ENCODE assay signal across 11 cellular contexts in the genomic region with DNA sequence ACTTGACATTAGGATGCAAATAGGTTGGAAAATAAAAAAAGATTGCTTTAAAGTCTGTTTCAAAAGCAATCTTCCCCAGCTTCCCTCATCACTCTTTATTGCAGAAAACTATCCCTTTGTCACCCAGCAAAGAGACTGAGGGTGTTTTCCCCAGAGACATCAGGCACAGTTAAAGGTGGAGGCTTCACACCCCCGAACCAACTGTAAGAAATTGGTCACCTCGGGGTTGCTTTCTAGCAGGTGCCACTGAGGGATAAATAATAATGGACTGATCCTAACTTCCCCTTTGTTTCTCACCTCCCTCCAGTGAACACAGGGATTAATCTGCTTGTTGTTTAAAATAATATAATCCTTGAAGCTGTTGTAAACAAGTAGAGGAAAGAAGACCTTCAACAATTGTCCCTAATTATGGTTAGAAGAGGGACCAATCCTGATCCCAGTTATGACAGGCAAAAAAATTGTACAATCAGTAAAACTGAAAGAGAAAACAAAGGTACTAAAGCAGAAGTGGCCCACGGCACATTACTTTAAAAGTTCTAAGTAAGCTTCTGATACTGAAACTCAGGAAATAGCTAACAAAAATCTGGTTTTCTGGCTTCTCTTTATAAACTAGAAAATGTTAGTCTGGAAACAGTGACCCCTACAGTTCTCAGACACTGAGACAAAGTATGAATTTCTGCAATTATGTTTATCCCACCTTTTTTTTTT. TPM values are rescaled to one million over a fixed set of nuclear protein-coding genes. Genes with fewer than 3 reads are reported as not detected.
DNase-seq lines count a peak whose midpoint lies in the region; ATAC-seq and TF ChIP-seq lines count a peak whose summit lies in the region.
"Had no signal": no experiment of that assay in that cellular context is flagged by ENCODE, and none has a peak within 500 bp of the region (broad histone marks: within the 10 kb centered on the region; RNA-seq: fewer than 3 reads in every experiment).

No MANE protein-coding gene starts in this region.

- H3K9ac ChIP-seq in PC-3 (ENCODE audit: low read length) = no peak overlapping the region

- intact Hi-C loops in PC-3 (cut with micrococcal nuclease) = loop anchor here (5.0 kb wide), 1 partner anchor 92 kb away; no protein-coding TSS in a partner anchor
- intact Hi-C loops in thyroid gland (cut with DNase I) = no loop called here

- H3K27me3 ChIP-seq in AG04450 (ENCODE audit: control insufficient read depth, insufficient read depth, low read length) = peaks cover 11% of the 10 kb centered on the region
- H3K27me3 ChIP-seq in PC-3 (ENCODE audit: low read length) = peaks cover 13% of the 10 kb centered on the region; the same call in 1 of the 2 replicates
- no peaks in the 10 kb centered on the region for H3K27me3 ChIP-seq in thyroid gland

- no peak for DNase-seq in AG04450 (ENCODE audit: low read depth, low spot score)
- DNase-seq in GM19238 (ENCODE audit: insufficient read length, low spot score) = peak; percentile 28
- DNase-seq in PC-3 = peak; percentile 2
- DNase-seq in NCI-H1694 treated with DMSO at 0.1 percent for 48 hours (lab: John Stamatoyannopoulos, UW) = no peak
- no peak for DNase-seq in nucleus accumbens (lab: John Stamatoyannopoulos, UW)
- no peak for DNase-seq in thyroid gland
- DNase-seq in activated T-cell treated with anti-CD3 and anti-CD28 coated beads, Interleukin-2, amount 50 U/mL, for 48 hours = no peak
- DNase-seq: activated CD4-positive, alpha-beta T cell treated with anti-CD3 and anti-CD28 coated beads for 4 hours; CD4-positive, alpha-beta memory T cell; Karpas-422 had no signal

- no peak overlapping the region for H3K4me2 ChIP-seq in PC-3 (ENCODE audit: low read length)

- no peaks in the 10 kb centered on the region for H3F3A ChIP-seq in PC-3 (ENCODE audit: low read length, unreplicated experiment)

- WGBS in thyroid gland, 2 donors = 54% methylated on average over 3 of the region's 3 CpGs

- no peak overlapping the region for H3K4me3 ChIP-seq in AG04450 (ENCODE audit: low read depth, low read length)
- no peak overlapping the region for H3K4me3 ChIP-seq in PC-3 (ENCODE audit: low read length)
- no peak overlapping the region for H3K4me3 ChIP-seq in thyroid gland (replicated peaks in 1 of 3)

- H3K9me3 ChIP-seq in AG04450 (ENCODE audit: control insufficient read depth, insufficient read depth, low read length) = no peaks in the 10 kb centered on the region
- no peaks in the 10 kb centered on the region for H3K9me3 ChIP-seq in PC-3 (ENCODE audit: low read length)
- no peaks in the 10 kb centered on the region for H3K9me3 ChIP-seq in thyroid gland

- POLR2A ChIA-PET in AG04450 (lab: Yijun Ruan, JAX) = no interaction called here
- POLR2A ChIA-PET in PC-3 (lab: Charles Lee; ENCODE audit: unreplicated experiment) = no interaction called here

- no peak for TF ChIP-seq POLR2A in thyroid gland (IDR thresholded peaks at IDR 0.05)

- no peak overlapping the region for H2AFZ ChIP-seq in PC-3 (ENCODE audit: low read length)

- ATAC-seq in HG02943 (IDR thresholded peaks at IDR 0.05; ENCODE audit: low read depth, unreplicated experiment) (peak; percentile 93), PC-3 (no peak)

- H3K36me3 ChIP-seq in PC-3 (ENCODE audit: low read depth, low read length) = no peaks in the 10 kb centered on the region
- no peaks in the 10 kb centered on the region for H3K36me3 ChIP-seq in thyroid gland

- no TSS peak for BruUV-seq in PC-3 (replicated peaks; lab: Mats Ljungman, UMichigan)

- H3K4me1 ChIP-seq in PC-3 (ENCODE audit: insufficient read depth, low read length) (no peaks in the 10 kb centered on the region), thyroid gland (peaks cover 0 to under 1% of the 10 kb centered on the region in 2 donors)

- peak; percentile 6; the same call in 1 of the 2 replicates for TF ChIP-seq CTCF in AG04450 (IDR thresholded peaks at IDR 0.05; ENCODE audit: low read depth, low read length)
- peak; percentile 40; the same call in 1 of the 2 replicates for TF ChIP-seq CTCF in PC-3 (conservative IDR thresholded peaks at IDR 0.05; ENCODE audit: low read depth, low read length)
- TF ChIP-seq CTCF in thyroid gland (IDR thresholded peaks at IDR 0.05) = no peak

- CTCF ChIA-PET in AG04450 (lab: Charles Lee) = interaction anchor here (0.6 to 1.2 kb wide), 7 partner anchors 14 to 514 kb away, joined by 3 to 5 read pairs (median 4); no protein-coding TSS in a partner anchor
- CTCF ChIA-PET in PC-3 (lab: Charles Lee) = interaction anchor here (0.7 kb wide), 3 partner anchors 54 to 110 kb away, joined by 4 to 6 read pairs (median 5); no protein-coding TSS in a partner anchor

- no peaks in the 10 kb centered on the region for H3K79me2 ChIP-seq in PC-3 (ENCODE audit: low read length)

- H4K20me1 ChIP-seq in PC-3 (ENCODE audit: low read length) = no peaks in the 10 kb centered on the region

- H3K27ac ChIP-seq in AG04450 (ENCODE audit: low read depth, low read length) (no peak overlapping the region), PC-3 (ENCODE audit: low read length) (no peak overlapping the region), thyroid gland (no peak overlapping the region)

- H3K9me2 ChIP-seq in PC-3 (replicated peaks; ENCODE audit: low read length) = no peaks in the 10 kb centered on the region

RNA-seq across cellular contexts. Expression of gene PCSK1, which starts 6.6 kb away (rescaled TPM):
- polyA plus RNA-seq in AG04450 (2011; rRNA removed) = not detected in 2 replicates
- not detected in 2 replicates for polyA minus RNA-seq in AG04450 (2011; rRNA and poly(A)+ RNA removed)
- total RNA-seq in PC-3 (2014; rRNA removed) (not detected in 2 replicates), thyroid gland (10 to 100 TPM in 1 of 4 donors, 1 to 10 TPM in 3; 2.3 to 16.8 (median 7.3) TPM)
- total RNA-seq: CD4-positive, alpha-beta memory T cell had no signal
- polyA plus RNA-seq: CD4-positive, alpha-beta memory T cell had no signal

Comparison
In these comparisons a context has a peak if more than half of its experiments do, and no peak if none do; other contexts are left out.
1. DNase-seq: peak in GM19238 (single experiment) and PC-3 (single experiment); none in AG04450 (single experiment), NCI-H1694 treated with DMSO at 0.1 percent for 48 hours (single experiment), nucleus accumbens (0 of 56), thyroid gland (0 of 2) and activated T-cell treated with anti-CD3 and anti-CD28 coated beads, Interleukin-2, amount 50 U/mL, for 48 hours (0 of 2).
2. CTCF ChIP-seq: peak in AG04450 (single experiment) and PC-3 (single experiment); none in thyroid gland (0 of 6).